Comparison of ENCODE assay signal across 17 cellular contexts in genomic region chr6:90382760-90383159, GRCh38.
"Had no signal": no experiment of that assay in that cellular context is flagged by ENCODE, and none has a peak within 500 bp of the region (broad histone marks: within the 10 kb centered on the region; RNA-seq: fewer than 3 reads in every experiment).

No MANE protein-coding gene starts in this region.

- H3K9ac ChIP-seq: neural progenitor cell had no signal

- H3K4me1 Mint-ChIP-seq: mesothelial cell of epicardium had no signal

- H3K36me3 Mint-ChIP-seq: mesothelial cell of epicardium had no signal

- H3K9me3 ChIP-seq: body of pancreas, colonic mucosa, gastroesophageal sphincter, heart right ventricle, lower lobe of right lung, ovary, thoracic aorta, upper lobe of right lung had no signal

- DNase-seq: activated CD4-positive, alpha-beta T cell treated with anti-CD3 and anti-CD28 coated beads for 4 hours; activated naive CD4-positive, alpha-beta T cell treated with anti-CD3 and anti-CD28 coated beads, Interleukin-2, amount 50 U/mL, for 16 hours; amniotic stem cell; body of pancreas; caudate nucleus; colonic mucosa; heart right ventricle; left colon; lower lobe of right lung; ovary; T1000; upper lobe of right lung had no signal

- H3K4me2 ChIP-seq: neural progenitor cell had no signal

- ATAC-seq: body of pancreas, gastroesophageal sphincter, heart right ventricle, left colon, lower lobe of right lung, sciatic nerve, upper lobe of right lung had no signal

- H3K36me3 ChIP-seq: colonic mucosa, gastroesophageal sphincter, heart right ventricle, lower lobe of right lung, neural progenitor cell, ovary, thoracic aorta, upper lobe of right lung had no signal

- H3K9me3 Mint-ChIP-seq: neural progenitor cell had no signal

- H3K4me3 ChIP-seq: body of pancreas, colonic mucosa, gastroesophageal sphincter, heart right ventricle, lower lobe of right lung, neural progenitor cell, ovary, thoracic aorta, upper lobe of right lung had no signal

- H3K27me3 ChIP-seq: body of pancreas, colonic mucosa, gastroesophageal sphincter, neural progenitor cell, ovary, upper lobe of right lung had no signal

- H3K4me3 Mint-ChIP-seq: mesothelial cell of epicardium, neural progenitor cell had no signal

- H3K27ac Mint-ChIP-seq: mesothelial cell of epicardium, neural progenitor cell had no signal

- H3K27ac ChIP-seq: body of pancreas, colonic mucosa, gastroesophageal sphincter, heart right ventricle, lower lobe of right lung, neural progenitor cell, ovary, thoracic aorta, upper lobe of right lung had no signal

- H3K4me1 ChIP-seq: body of pancreas, colonic mucosa, gastroesophageal sphincter, lower lobe of right lung, upper lobe of right lung had no signal
